In the genomic region with DNA sequence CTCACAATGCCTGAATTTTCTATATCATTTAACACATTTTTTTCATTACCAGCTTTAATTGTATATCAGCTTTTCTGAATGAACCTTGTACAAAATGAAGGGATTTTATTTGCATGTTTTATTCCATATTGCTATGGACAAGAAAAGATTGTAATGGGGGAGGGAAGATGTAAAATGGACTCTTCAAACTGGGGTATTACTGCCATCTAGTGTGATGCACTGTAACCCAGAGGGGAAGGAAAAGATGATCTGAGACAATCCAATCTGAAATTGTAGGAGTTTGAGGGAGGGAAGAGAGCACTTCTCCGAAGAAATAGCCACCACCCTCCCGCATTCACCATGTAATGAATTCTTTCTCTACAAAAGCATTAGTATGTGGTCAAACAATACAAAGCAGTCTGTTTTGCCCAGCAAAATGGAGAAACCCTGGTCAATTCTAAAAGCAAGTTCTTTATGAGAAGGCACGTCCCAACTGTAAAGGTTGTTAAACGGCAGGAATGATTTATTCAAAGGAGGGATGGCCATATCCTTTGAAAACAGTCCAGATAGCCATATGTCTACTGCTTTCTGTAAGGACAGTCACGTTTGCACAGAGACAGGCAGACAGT, we compare ENCODE assay signal across 8 cellular contexts.
DNase-seq lines count a peak whose midpoint lies in the region; ATAC-seq and TF ChIP-seq lines count a peak whose summit lies in the region.

No MANE protein-coding gene starts in this region.

- no peak overlapping the region for H3K9ac ChIP-seq in adipocyte (ENCODE audit: low read length)

- H3K4me3 ChIP-seq in BJ (ENCODE audit: low read depth, low read length): no peak overlapping the region
- no peak overlapping the region for H3K4me3 ChIP-seq in adipocyte (ENCODE audit: low read length)
- no peak overlapping the region for H3K4me3 ChIP-seq in uterus

- no peaks in the 10 kb centered on the region for H3K27me3 ChIP-seq in BJ (ENCODE audit: control insufficient read depth, insufficient read depth, low read length)
- H3K27me3 ChIP-seq in adipocyte (replicated peaks; ENCODE audit: control insufficient read depth, insufficient read depth, low read length): no peaks in the 10 kb centered on the region
- H3K27me3 ChIP-seq in uterus: no peaks in the 10 kb centered on the region

- DNase-seq in BJ (ENCODE audit: low read depth) (peak; percentile 8), NCI-H146 (lab: John Stamatoyannopoulos, UW) (peak; percentile 73), adipocyte (ENCODE audit: low read depth) (peak; percentile 85), hepatic stellate cell (ENCODE audit: low spot score) (peak; percentile 17), uterus (no peak)
- no peak for DNase-seq in activated effector memory CD4-positive, alpha-beta T cell treated with Interleukin-2 at 50 U/mL for 16 hours
- no peak for DNase-seq in stimulated activated CD4-positive, alpha-beta T cell treated with anti-CD3 and anti-CD28 coated beads, Interleukin-15, amount 100 ng/mL, for 24 hours

- ATAC-seq in GM21390 (IDR thresholded peaks at IDR 0.05; ENCODE audit: unreplicated experiment): no peak

- H3K27ac ChIP-seq in uterus: no peak overlapping the region

- no peak for TF ChIP-seq POLR2A in uterus (IDR thresholded peaks at IDR 0.05)

- no peaks in the 10 kb centered on the region for H3K9me3 ChIP-seq in adipocyte (ENCODE audit: control insufficient read depth, low read length)
- no peaks in the 10 kb centered on the region for H3K9me3 ChIP-seq in uterus

- peaks cover 11% of the 10 kb centered on the region for H3K4me1 ChIP-seq in adipocyte (ENCODE audit: control insufficient read depth, insufficient read depth, low read length)
- no peaks in the 10 kb centered on the region for H3K4me1 ChIP-seq in uterus

- TF ChIP-seq CTCF in BJ (IDR thresholded peaks at IDR 0.05; ENCODE audit: insufficient read depth, low read depth, low read length) (peak; percentile 66), uterus (IDR thresholded peaks at IDR 0.05) (peak; percentile 24 to 54 (median 40))

- no peaks in the 10 kb centered on the region for H3K36me3 ChIP-seq in BJ (ENCODE audit: control insufficient read depth, insufficient read depth, low read length)
- H3K36me3 ChIP-seq in adipocyte (ENCODE audit: control insufficient read depth, insufficient read depth, low read length, severe bottlenecking): no peaks in the 10 kb centered on the region
- no peaks in the 10 kb centered on the region for H3K36me3 ChIP-seq in uterus

- POLR2A ChIA-PET in BJ (lab: Charles Lee): interaction anchor here (0.6 kb wide), 1 partner anchor 1299 kb away, joined by 3 read pairs; no protein-coding TSS in a partner anchor

- CTCF ChIA-PET in BJ (lab: Yijun Ruan, JAX): interaction anchor here (0.7 to 2.7 kb wide), 5 partner anchors 11 to 1858 kb away, joined by 3 to 13 read pairs (median 3); no protein-coding TSS in a partner anchor

- intact Hi-C loops in uterus (cut with DNase I; ENCODE audit: low total_unique reads): no loop called here

Comparison
In these comparisons a context has a peak if more than half of its experiments do, and no peak if none do; other contexts are left out.
1. DNase-seq: peak in BJ (single experiment), NCI-H146 (single experiment), adipocyte (single experiment) and hepatic stellate cell (single experiment); none in uterus (0 of 2), activated effector memory CD4-positive, alpha-beta T cell treated with Interleukin-2 at 50 U/mL for 16 hours (single experiment) and stimulated activated CD4-positive, alpha-beta T cell treated with anti-CD3 and anti-CD28 coated beads, Interleukin-15, amount 100 ng/mL, for 24 hours (single experiment).